In genomic region chr2:60555066-60555793, GRCh38 we compare ENCODE assay signal across 8 cellular contexts. TPM values are rescaled to one million over a fixed set of nuclear protein-coding genes. Genes with fewer than 3 reads are reported as not detected.
DNase-seq lines count a peak whose midpoint lies in the region; ATAC-seq and TF ChIP-seq lines count a peak whose summit lies in the region.

No MANE protein-coding gene starts in this region.

- H3K27ac ChIP-seq in VCaP (peak overlapping the region; percentile 96; the same call in 1 of the 2 replicates), mesendoderm (ENCODE audit: low read depth, low read length) (no peak overlapping the region)

- H3K4me3 ChIP-seq in AG04449 (ENCODE audit: low read depth, low read length) (peak overlapping the region; percentile 75), mesendoderm (ENCODE audit: low read length) (peak overlapping the region; percentile 14)

- WGBS in mesendoderm (ENCODE audit: extremely low coverage, insufficient coverage, low lambda C conversion rate): no CpG with 5 or more reads among the region's 43 CpGs

- peak overlapping the region; percentile 73 for H3K4me3 Mint-ChIP-seq in stimulated activated naive CD8-positive, alpha-beta T cell treated with anti-CD3 and anti-CD28 coated beads, Interleukin-15, Interleukin-2, amounts not matched to agents 100 ng/mL and 50 ng/mL, for 24 hours

- no peaks in the 10 kb centered on the region for H3K36me3 ChIP-seq in mesendoderm (ENCODE audit: control insufficient read depth, insufficient read depth, low read length)

- no peak overlapping the region for H2BK5ac ChIP-seq in mesendoderm (ENCODE audit: low read length)

- H2BK120ac ChIP-seq in mesendoderm (ENCODE audit: low read depth, low read length): no peak overlapping the region

- H3K27me3 Mint-ChIP-seq in stimulated activated naive CD8-positive, alpha-beta T cell treated with anti-CD3 and anti-CD28 coated beads, Interleukin-15, Interleukin-2, amounts not matched to agents 100 ng/mL and 50 ng/mL, for 24 hours: peaks cover 68% of the 10 kb centered on the region

- peak; percentile 29 for TF ChIP-seq POLR2A in GM15510 (IDR thresholded peaks at IDR 0.05; ENCODE audit: borderline replicate concordance, extremely low read depth, insufficient read length)

- DNase-seq in AG04449 (ENCODE audit: low read depth, low spot score): no peak
- DNase-seq in NCI-H187 treated with DMSO at 0.1 percent for 48 hours (lab: John Stamatoyannopoulos, UW): peak; percentile 40
- peak; percentile 69 to 81 for DNase-seq in dermis microvascular lymphatic vessel endothelial cell (ENCODE audit: low read depth in 2 of 2)
- peak; percentile 81 for DNase-seq in mesendoderm

- H3K79me1 ChIP-seq in mesendoderm (ENCODE audit: low read length): no peaks in the 10 kb centered on the region

- H3K4ac ChIP-seq in mesendoderm (ENCODE audit: low read depth, low read length): no peak overlapping the region

- peak overlapping the region; percentile 65 for H3K27ac Mint-ChIP-seq in stimulated activated naive CD8-positive, alpha-beta T cell treated with anti-CD3 and anti-CD28 coated beads, Interleukin-15, Interleukin-2, amounts not matched to agents 100 ng/mL and 50 ng/mL, for 24 hours

- CTCF ChIA-PET in AG04449 (lab: Yijun Ruan, JAX): interaction anchor here (0.7 to 17.0 kb wide), 9 partner anchors 10 to 1531 kb away, joined by 3 to 230 read pairs (median 4); no protein-coding TSS in a partner anchor

- peaks cover 17% of the 10 kb centered on the region for H3K79me2 ChIP-seq in mesendoderm (ENCODE audit: control insufficient read depth, insufficient read depth, low read length)

- no peak overlapping the region for H2AK5ac ChIP-seq in mesendoderm (ENCODE audit: low read length)

- ATAC-seq in HG02840 (IDR thresholded peaks at IDR 0.05; ENCODE audit: low FRiP score, unreplicated experiment): peak; percentile 34

- H3K56ac ChIP-seq in mesendoderm (ENCODE audit: low read length): peak overlapping the region; percentile 82

- peak overlapping the region; percentile 85 for H3K18ac ChIP-seq in mesendoderm (ENCODE audit: low read length)

- no peaks in the 10 kb centered on the region for H3K27me3 ChIP-seq in mesendoderm (ENCODE audit: insufficient read depth, low read length, poor library complexity)

- TF ChIP-seq CTCF in AG04449 (IDR thresholded peaks at IDR 0.05; ENCODE audit: insufficient read depth, low read length, missing control alignments) (peak; percentile 29), VCaP (conservative IDR thresholded peaks at IDR 0.05) (peak; percentile 56)

- no peak overlapping the region for H4K8ac ChIP-seq in mesendoderm (ENCODE audit: low read depth, low read length)

- no peaks in the 10 kb centered on the region for H3K36me3 Mint-ChIP-seq in stimulated activated naive CD8-positive, alpha-beta T cell treated with anti-CD3 and anti-CD28 coated beads, Interleukin-15, Interleukin-2, amounts not matched to agents 100 ng/mL and 50 ng/mL, for 24 hours (ENCODE audit: low read depth)

- POLR2A ChIA-PET in AG04449 (lab: Yijun Ruan, JAX): no interaction called here

- no peak overlapping the region for H3K23ac ChIP-seq in mesendoderm (ENCODE audit: low read length)

- H3K4me2 ChIP-seq in mesendoderm (ENCODE audit: low read length): peak overlapping the region; percentile 15

- no peaks in the 10 kb centered on the region for H3K9me3 Mint-ChIP-seq in stimulated activated naive CD8-positive, alpha-beta T cell treated with anti-CD3 and anti-CD28 coated beads, Interleukin-15, Interleukin-2, amounts not matched to agents 100 ng/mL and 50 ng/mL, for 24 hours

- peaks cover 43% of the 10 kb centered on the region for H3K4me1 Mint-ChIP-seq in stimulated activated naive CD8-positive, alpha-beta T cell treated with anti-CD3 and anti-CD28 coated beads, Interleukin-15, Interleukin-2, amounts not matched to agents 100 ng/mL and 50 ng/mL, for 24 hours (ENCODE audit: low read depth)

- H2BK15ac ChIP-seq in mesendoderm (replicated peaks; ENCODE audit: low read depth): no peak overlapping the region

- H3K4me1 ChIP-seq in mesendoderm (ENCODE audit: control insufficient read depth, low read depth, low read length): no peaks in the 10 kb centered on the region

- H4K5ac ChIP-seq in mesendoderm (ENCODE audit: low read length): no peak overlapping the region

- peak overlapping the region; percentile 59 for H3K9ac ChIP-seq in mesendoderm (ENCODE audit: low read length)

RNA-seq across cellular contexts. Expression of gene BCL11A, which starts 1.8 kb away (rescaled TPM):
- 0.64 and 0.76 TPM in 2 replicates for total RNA-seq in dermis microvascular lymphatic vessel endothelial cell
- 45.5 TPM for polyA plus RNA-seq in mesendoderm (2013, experiment 1 of 2)
- 46.4 TPM for polyA plus RNA-seq in mesendoderm (2013, experiment 2 of 2)
